22 cellular contexts compared by ENCODE assay signal in genomic region chr2:148654414-148654813, GRCh38. TPM values are rescaled to one million over a fixed set of nuclear protein-coding genes. Genes with fewer than 3 reads are reported as not detected.
DNase-seq lines count a peak whose midpoint lies in the region; ATAC-seq, FAIRE-seq and TF ChIP-seq lines count a peak whose summit lies in the region.
"Had no signal": no experiment of that assay in that cellular context is flagged by ENCODE, and none has a peak within 500 bp of the region (broad histone marks: within the 10 kb centered on the region; RNA-seq: fewer than 3 reads in every experiment).

No MANE protein-coding gene starts in this region.

- H3K9me3 Mint-ChIP-seq in activated naive CD4-positive, alpha-beta T cell treated with anti-CD3 and anti-CD28 coated beads, Interleukin-2, amount 50 U/mL, for 24 hours: no peaks in the 10 kb centered on the region
- H3K9me3 Mint-ChIP-seq in activated naive CD4-positive, alpha-beta T cell treated with anti-CD3 and anti-CD28 coated beads, Interleukin-2, amount 10 ng/mL, durations not matched to agents 7 days and 5 days: no peaks in the 10 kb centered on the region
- H3K9me3 Mint-ChIP-seq in CD4-positive, alpha-beta T cell: no peaks in the 10 kb centered on the region

- no peaks in the 10 kb centered on the region for H3K27me3 ChIP-seq in CD4-positive, alpha-beta T cell (ENCODE audit: control insufficient read depth, insufficient read depth, low read length)
- H3K27me3 ChIP-seq in adrenal gland (no peaks in the 10 kb centered on the region), pancreas (no peaks in the 10 kb centered on the region)

- peaks cover 60 to 91% of the 10 kb centered on the region in 2 donors for H3K4me1 ChIP-seq in adrenal gland (replicated peaks in 1 of 2)
- peaks cover 21 to 29% (median 28%) of the 10 kb centered on the region in 3 donors for H3K4me1 ChIP-seq in pancreas
- H3K4me1 ChIP-seq: Caco-2 had no signal

- in situ Hi-C loops in KBM-7 (cut with MboI; ENCODE audit: low pct_unique_long_range_greater_than_20kb, low sequenced_read_pairs): no loop called here

- H3K36me3 ChIP-seq in adrenal gland (replicated peaks in 1 of 2): no peaks in the 10 kb centered on the region
- no peaks in the 10 kb centered on the region for H3K36me3 ChIP-seq in pancreas

- H3K27ac Mint-ChIP-seq in activated naive CD4-positive, alpha-beta T cell treated with anti-CD3 and anti-CD28 coated beads, Interleukin-2, amount 50 U/mL, for 24 hours: peak overlapping the region; percentile 65
- H3K27ac Mint-ChIP-seq in activated naive CD4-positive, alpha-beta T cell treated with anti-CD3 and anti-CD28 coated beads, Interleukin-2, amount 10 ng/mL, durations not matched to agents 7 days and 5 days: no peak overlapping the region
- peak overlapping the region; percentile 11 for H3K27ac Mint-ChIP-seq in CD4-positive, alpha-beta T cell

- no peak overlapping the region for H3K27ac ChIP-seq in CD4-positive, alpha-beta T cell (ENCODE audit: low read depth, low read length)
- peak overlapping the region in 3 of 5 donors; percentile 13 to 53 (median 37) for H3K27ac ChIP-seq in adrenal gland
- no peak overlapping the region for H3K27ac ChIP-seq in pancreas

- peaks cover 97% of the 10 kb centered on the region for H3K4me1 Mint-ChIP-seq in activated naive CD4-positive, alpha-beta T cell treated with anti-CD3 and anti-CD28 coated beads, Interleukin-2, amount 50 U/mL, for 24 hours
- peaks cover 71% of the 10 kb centered on the region for H3K4me1 Mint-ChIP-seq in activated naive CD4-positive, alpha-beta T cell treated with anti-CD3 and anti-CD28 coated beads, Interleukin-2, amount 10 ng/mL, durations not matched to agents 7 days and 5 days
- H3K4me1 Mint-ChIP-seq in CD4-positive, alpha-beta T cell (ENCODE audit: low read depth): peaks cover 99% of the 10 kb centered on the region

- no peak for ATAC-seq in CD4-positive, alpha-beta T cell (ENCODE audit: poor library complexity)
- ATAC-seq in pancreas (peak in 3 of 4 donors; percentile 37 to 48 (median 46)), HG03460 (IDR thresholded peaks at IDR 0.05; ENCODE audit: unreplicated experiment) (no peak)

- H3K4me3 ChIP-seq in adrenal gland: peak overlapping the region in 1 of 4 donors; percentile 4
- no peak overlapping the region for H3K4me3 ChIP-seq in pancreas

- TF ChIP-seq CTCF in CD4-positive, alpha-beta T cell (IDR thresholded peaks at IDR 0.05): no peak
- TF ChIP-seq CTCF in adrenal gland (IDR thresholded peaks at IDR 0.05) (no peak), pancreas (IDR thresholded peaks at IDR 0.05) (no peak)

- H3K4me3 Mint-ChIP-seq in activated naive CD4-positive, alpha-beta T cell treated with anti-CD3 and anti-CD28 coated beads, Interleukin-2, amount 50 U/mL, for 24 hours: peak overlapping the region; percentile 39
- H3K4me3 Mint-ChIP-seq in activated naive CD4-positive, alpha-beta T cell treated with anti-CD3 and anti-CD28 coated beads, Interleukin-2, amount 10 ng/mL, durations not matched to agents 7 days and 5 days: no peak overlapping the region
- peak overlapping the region; percentile 28 for H3K4me3 Mint-ChIP-seq in CD4-positive, alpha-beta T cell

- no peaks in the 10 kb centered on the region for H3K36me3 Mint-ChIP-seq in activated naive CD4-positive, alpha-beta T cell treated with anti-CD3 and anti-CD28 coated beads, Interleukin-2, amount 50 U/mL, for 24 hours
- H3K36me3 Mint-ChIP-seq in activated naive CD4-positive, alpha-beta T cell treated with anti-CD3 and anti-CD28 coated beads, Interleukin-2, amount 10 ng/mL, durations not matched to agents 7 days and 5 days: peaks cover 4% of the 10 kb centered on the region
- H3K36me3 Mint-ChIP-seq in CD4-positive, alpha-beta T cell (ENCODE audit: low read depth): no peaks in the 10 kb centered on the region

- 51 to 60% (median 57%) methylated on average over 5 of the region's 5 CpGs for WGBS in adrenal gland, 4 donors
- 65 to 72% methylated on average over 5 of the region's 5 CpGs for WGBS in pancreas, 2 donors

- intact Hi-C loops in CD4-positive, alpha-beta T cell (cut with DNase I, micrococcal nuclease): no loop called here
- intact Hi-C loops in adrenal gland (cut with DNase I) (no loop called here), pancreas (cut with DNase I) (no loop called here)

- no peaks in the 10 kb centered on the region for H3K27me3 Mint-ChIP-seq in activated naive CD4-positive, alpha-beta T cell treated with anti-CD3 and anti-CD28 coated beads, Interleukin-2, amount 50 U/mL, for 24 hours
- no peaks in the 10 kb centered on the region for H3K27me3 Mint-ChIP-seq in activated naive CD4-positive, alpha-beta T cell treated with anti-CD3 and anti-CD28 coated beads, Interleukin-2, amount 10 ng/mL, durations not matched to agents 7 days and 5 days
- H3K27me3 Mint-ChIP-seq in CD4-positive, alpha-beta T cell: no peaks in the 10 kb centered on the region

- TF ChIP-seq POLR2A in adrenal gland (IDR thresholded peaks at IDR 0.05): no peak

- CTCF ChIA-PET in activated naive CD4-positive, alpha-beta T cell treated with anti-CD3 and anti-CD28 coated beads, Interleukin-2, amount 10 ng/mL, durations not matched to agents 7 days and 5 days (lab: Charles Lee): interaction anchor here (0.6 kb wide), 1 partner anchor 31 kb away, joined by 3 read pairs; no protein-coding TSS in a partner anchor
- CTCF ChIA-PET in CD4-positive, alpha-beta T cell (lab: Charles Lee): no interaction called here

- no peaks in the 10 kb centered on the region for H3K9me3 ChIP-seq in CD4-positive, alpha-beta T cell (ENCODE audit: control insufficient read depth, low read length)
- H3K9me3 ChIP-seq in adrenal gland (replicated peaks in 1 of 3) (no peaks in the 10 kb centered on the region), pancreas (no peaks in the 10 kb centered on the region)
- H3K9me3 ChIP-seq: Caco-2 had no signal

- DNase-seq in activated naive CD4-positive, alpha-beta T cell treated with anti-CD3 and anti-CD28 coated beads, Interleukin-2, amount 10 ng/mL, durations not matched to agents 7 days and 5 days: no peak
- DNase-seq in CD4-positive, alpha-beta T cell: no peak
- DNase-seq in adrenal gland: peak in 4 of 7 donors; percentile 41 to 69 (median 62)
- no peak for DNase-seq in pancreas
- no peak for DNase-seq in KBM-7
- DNase-seq in GM19239 (ENCODE audit: insufficient read length, low spot score): no peak
- DNase-seq: Caco-2, DMS 273 treated with DMSO at 0.1 percent for 48 hours, KG1, NCI-H1092, NCI-H1436, NCI-H187 treated with DMSO at 0.1 percent for 48 hours, NCI-H2107, NCI-H446 treated with DMSO at 0.1 percent for 48 hours, NCI-H526 treated with DMSO at 0.1 percent for 48 hours, RPMI8226, SHP77 had no signal

- POLR2A ChIA-PET in CD4-positive, alpha-beta T cell (lab: Charles Lee): interaction anchor here (1.0 kb wide), 1 partner anchor 8 kb away, joined by 4 read pairs; no protein-coding TSS in a partner anchor

- FAIRE-seq in pancreas (lab: Jason Lieb, UNC) (no peak), GM19239 (lab: Jason Lieb, UNC) (no peak)
- FAIRE-seq: A204.1, G401.6, H54 had no signal

RNA-seq across cellular contexts. Expression of gene EPC2, which starts 9.9 kb away (rescaled TPM):
- 10 to 100 TPM; 79.6 to 85.5 TPM for total RNA-seq in CD4-positive, alpha-beta T cell
- total RNA-seq in adrenal gland (10 to 100 TPM; 17.6 to 57.4 (median 36.6) TPM), pancreas (10 to 100 TPM; 10.1 to 17.7 (median 13.0) TPM)
- polyA plus RNA-seq in adrenal gland (10 to 100 TPM in 1 of 3 donors, 1 to 10 TPM in 2; 8.0 to 23.9 (median 8.3) TPM), pancreas (1 to 10 TPM; 3.1 to 9.1 TPM)

Comparison
In these comparisons a context has a peak if more than half of its experiments do, and no peak if none do; other contexts are left out.
1. DNase-seq: peak in adrenal gland (4 of 7); none in activated naive CD4-positive, alpha-beta T cell treated with anti-CD3 and anti-CD28 coated beads, Interleukin-2, amount 10 ng/mL, durations not matched to agents 7 days and 5 days (single experiment), CD4-positive, alpha-beta T cell (0 of 10), pancreas (0 of 6), KBM-7 (single experiment) and GM19239 (single experiment).
2. ATAC-seq: peak in pancreas (3 of 4); none in CD4-positive, alpha-beta T cell (single experiment) and HG03460 (single experiment).
3. H3K27ac ChIP-seq: peak in adrenal gland (3 of 5); none in CD4-positive, alpha-beta T cell (single experiment) and pancreas (0 of 4).